In the genomic region with DNA sequence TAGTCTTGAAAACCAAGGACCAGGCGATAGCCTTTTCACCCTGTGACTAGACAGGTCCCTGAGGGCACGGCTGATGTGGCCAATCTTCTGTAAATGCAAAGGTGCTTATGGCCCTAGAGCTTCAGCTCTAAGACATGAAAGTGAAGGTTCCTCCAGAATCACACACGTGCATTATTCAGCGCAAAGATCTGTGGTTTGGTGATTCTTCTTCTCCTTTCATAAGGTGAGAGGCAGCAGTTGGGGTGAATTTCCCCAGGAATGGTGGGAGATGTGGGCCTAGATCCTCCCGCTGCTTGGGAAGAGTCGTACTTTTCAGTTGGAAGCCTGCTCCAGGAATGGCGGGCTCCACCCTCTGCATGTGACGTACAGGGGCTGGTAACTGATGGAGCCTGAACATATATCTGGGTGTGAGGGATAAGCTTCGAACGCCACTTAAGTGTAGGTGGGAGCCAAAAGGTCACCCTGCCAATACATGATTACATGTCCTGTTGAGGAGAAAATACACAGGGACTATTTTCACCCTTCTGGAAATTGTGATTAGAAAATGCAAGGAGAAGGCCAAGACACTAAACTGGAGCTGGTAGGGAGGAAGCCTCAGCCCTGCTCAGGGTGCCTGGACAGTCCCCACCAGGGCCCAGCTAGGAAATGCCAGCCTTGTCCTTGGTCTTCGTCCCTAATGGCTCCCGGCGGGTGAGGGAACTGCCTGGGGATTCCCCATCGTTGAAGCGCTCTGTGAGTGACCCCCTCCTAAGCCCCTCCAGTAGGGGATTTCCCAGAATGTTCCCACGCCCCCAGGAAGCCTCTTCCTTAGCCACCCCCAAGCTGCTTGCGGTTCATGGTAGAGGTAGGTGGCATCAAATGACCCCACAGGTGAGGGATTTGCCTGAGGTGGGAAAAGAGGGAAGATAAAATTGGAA, we compare ENCODE assay signal across 10 cellular contexts. TPM values are rescaled to one million over a fixed set of nuclear protein-coding genes. Genes with fewer than 3 reads are reported as not detected.
A peak's percentile ranks its signal among the peaks of the same experiment; 100 is the strongest.
DNase-seq lines count a peak whose midpoint lies in the region; ATAC-seq and FAIRE-seq lines count a peak whose summit lies in the region.
"Had no signal": no experiment of that assay in that cellular context is flagged by ENCODE, and none has a peak within 500 bp of the region (broad histone marks: within the 10 kb centered on the region; RNA-seq: fewer than 3 reads in every experiment).

No MANE protein-coding gene starts in this region.

- H3K4me1 Mint-ChIP-seq in activated CD8-positive, alpha-beta memory T cell treated with anti-CD3 and anti-CD28 coated beads, Interleukin-2, amount 10 ng/mL, durations not matched to agents 7 days and 5 days = peaks cover 81% of the 10 kb centered on the region
- peaks cover 64% of the 10 kb centered on the region for H3K4me1 Mint-ChIP-seq in activated T-helper 2 cell treated with anti-CD3 and anti-CD28 coated beads, Interferon-gamma antibody, Interleukin-2, Interleukin-4, amounts not matched to agents 10 μg/mL and 5 μg/mL and 100 μg/mL, durations not matched to agents 14 hours and 24 hours and 36 hours (ENCODE audit: low read depth)
- H3K4me1 Mint-ChIP-seq in stimulated activated naive CD8-positive, alpha-beta T cell treated with anti-CD3 and anti-CD28 coated beads, Interleukin-15, Interleukin-2, amounts not matched to agents 100 ng/mL and 50 ng/mL, for 24 hours (ENCODE audit: low read depth) = peaks cover 88% of the 10 kb centered on the region

- DNase-seq in activated CD8-positive, alpha-beta memory T cell treated with anti-CD3 and anti-CD28 coated beads, Interleukin-2, amount 10 ng/mL, durations not matched to agents 7 days and 5 days = no peak
- DNase-seq in activated CD8-positive, alpha-beta memory T cell treated with anti-CD3 and anti-CD28 coated beads, Interleukin-2, amount 50 U/mL, for 48 hours = no peak
- DNase-seq in activated T-helper 2 cell treated with anti-CD3 and anti-CD28 coated beads, Interferon-gamma antibody, Interleukin-2, Interleukin-4, amounts not matched to agents 10 μg/mL and 5 μg/mL and 100 μg/mL, durations not matched to agents 14 hours and 24 hours and 36 hours (ENCODE audit: low spot score) = no peak
- DNase-seq in NCI-H446 (lab: John Stamatoyannopoulos, UW) (no peak), HTR-8/SVneo (ENCODE audit: insufficient read length, low spot score) (no peak), foreskin melanocyte (no peak)

- peaks cover 39% of the 10 kb centered on the region for H3K36me3 Mint-ChIP-seq in activated CD8-positive, alpha-beta memory T cell treated with anti-CD3 and anti-CD28 coated beads, Interleukin-2, amount 10 ng/mL, durations not matched to agents 7 days and 5 days
- peaks cover 61% of the 10 kb centered on the region for H3K36me3 Mint-ChIP-seq in activated T-helper 2 cell treated with anti-CD3 and anti-CD28 coated beads, Interferon-gamma antibody, Interleukin-2, Interleukin-4, amounts not matched to agents 10 μg/mL and 5 μg/mL and 100 μg/mL, durations not matched to agents 14 hours and 24 hours and 36 hours (ENCODE audit: low read depth)
- H3K36me3 Mint-ChIP-seq in stimulated activated naive CD8-positive, alpha-beta T cell treated with anti-CD3 and anti-CD28 coated beads, Interleukin-15, Interleukin-2, amounts not matched to agents 100 ng/mL and 50 ng/mL, for 24 hours (ENCODE audit: low read depth) = peaks cover 56% of the 10 kb centered on the region

- CTCF ChIA-PET in activated CD8-positive, alpha-beta memory T cell treated with anti-CD3 and anti-CD28 coated beads, Interleukin-2, amount 10 ng/mL, durations not matched to agents 7 days and 5 days (lab: Charles Lee) = interaction anchor here (0.7 to 8.1 kb wide), 12 partner anchors 10 to 238 kb away, joined by 3 to 143 read pairs (median 5); a partner anchor contains a TSS

- H3K27ac Mint-ChIP-seq in activated CD8-positive, alpha-beta memory T cell treated with anti-CD3 and anti-CD28 coated beads, Interleukin-2, amount 10 ng/mL, durations not matched to agents 7 days and 5 days = peak overlapping the region; percentile 99
- peak overlapping the region; percentile 85 for H3K27ac Mint-ChIP-seq in activated T-helper 2 cell treated with anti-CD3 and anti-CD28 coated beads, Interferon-gamma antibody, Interleukin-2, Interleukin-4, amounts not matched to agents 10 μg/mL and 5 μg/mL and 100 μg/mL, durations not matched to agents 14 hours and 24 hours and 36 hours
- peak overlapping the region; percentile 96 for H3K27ac Mint-ChIP-seq in stimulated activated naive CD8-positive, alpha-beta T cell treated with anti-CD3 and anti-CD28 coated beads, Interleukin-15, Interleukin-2, amounts not matched to agents 100 ng/mL and 50 ng/mL, for 24 hours

- peak overlapping the region; percentile 29 for H3K4me3 Mint-ChIP-seq in activated CD8-positive, alpha-beta memory T cell treated with anti-CD3 and anti-CD28 coated beads, Interleukin-2, amount 10 ng/mL, durations not matched to agents 7 days and 5 days
- peak overlapping the region; percentile 62 for H3K4me3 Mint-ChIP-seq in activated T-helper 2 cell treated with anti-CD3 and anti-CD28 coated beads, Interferon-gamma antibody, Interleukin-2, Interleukin-4, amounts not matched to agents 10 μg/mL and 5 μg/mL and 100 μg/mL, durations not matched to agents 14 hours and 24 hours and 36 hours (ENCODE audit: low read depth)
- peak overlapping the region; percentile 67 for H3K4me3 Mint-ChIP-seq in stimulated activated naive CD8-positive, alpha-beta T cell treated with anti-CD3 and anti-CD28 coated beads, Interleukin-15, Interleukin-2, amounts not matched to agents 100 ng/mL and 50 ng/mL, for 24 hours

- no peaks in the 10 kb centered on the region for H3K9me3 Mint-ChIP-seq in activated CD8-positive, alpha-beta memory T cell treated with anti-CD3 and anti-CD28 coated beads, Interleukin-2, amount 10 ng/mL, durations not matched to agents 7 days and 5 days (ENCODE audit: low read depth)
- no peaks in the 10 kb centered on the region for H3K9me3 Mint-ChIP-seq in activated T-helper 2 cell treated with anti-CD3 and anti-CD28 coated beads, Interferon-gamma antibody, Interleukin-2, Interleukin-4, amounts not matched to agents 10 μg/mL and 5 μg/mL and 100 μg/mL, durations not matched to agents 14 hours and 24 hours and 36 hours
- no peaks in the 10 kb centered on the region for H3K9me3 Mint-ChIP-seq in stimulated activated naive CD8-positive, alpha-beta T cell treated with anti-CD3 and anti-CD28 coated beads, Interleukin-15, Interleukin-2, amounts not matched to agents 100 ng/mL and 50 ng/mL, for 24 hours

- intact Hi-C loops in activated T-helper 2 cell treated with anti-CD3 and anti-CD28 coated beads, Interferon-gamma antibody, Interleukin-2, Interleukin-4, amounts not matched to agents 10 μg/mL and 5 μg/mL and 100 μg/mL, durations not matched to agents 14 hours and 24 hours and 36 hours (cut with micrococcal nuclease) = loop anchor here (1.0 to 5.0 kb wide), 2 partner anchors 18 to 293 kb away; a partner anchor contains a TSS

- FAIRE-seq in HTR-8/SVneo (lab: Jason Lieb, UNC) = no peak
- FAIRE-seq: endothelial cell of umbilical vein had no signal

- H3K27me3 Mint-ChIP-seq in activated CD8-positive, alpha-beta memory T cell treated with anti-CD3 and anti-CD28 coated beads, Interleukin-2, amount 10 ng/mL, durations not matched to agents 7 days and 5 days = no peaks in the 10 kb centered on the region
- H3K27me3 Mint-ChIP-seq in activated T-helper 2 cell treated with anti-CD3 and anti-CD28 coated beads, Interferon-gamma antibody, Interleukin-2, Interleukin-4, amounts not matched to agents 10 μg/mL and 5 μg/mL and 100 μg/mL, durations not matched to agents 14 hours and 24 hours and 36 hours (ENCODE audit: low read depth) = no peaks in the 10 kb centered on the region
- no peaks in the 10 kb centered on the region for H3K27me3 Mint-ChIP-seq in stimulated activated naive CD8-positive, alpha-beta T cell treated with anti-CD3 and anti-CD28 coated beads, Interleukin-15, Interleukin-2, amounts not matched to agents 100 ng/mL and 50 ng/mL, for 24 hours

- ATAC-seq in activated CD8-positive, alpha-beta memory T cell treated with anti-CD3 and anti-CD28 coated beads, Interleukin-2, amount 10 ng/mL, durations not matched to agents 7 days and 5 days = no peak
- ATAC-seq in HG03108 (IDR thresholded peaks at IDR 0.05; ENCODE audit: unreplicated experiment) = peak; percentile 45
- ATAC-seq: SK-N-SH treated with all-trans-retinoic acid at 6 μM for 48 hours had no signal

RNA-seq across cellular contexts. Expression of a gene that starts 17.6 kb away (rescaled TPM):
- total RNA-seq in activated CD8-positive, alpha-beta memory T cell treated with anti-CD3 and anti-CD28 coated beads, Interleukin-2, amount 10 ng/mL, durations not matched to agents 7 days and 5 days = 10 to 100 TPM; 74.6 to 81.3 TPM
- 152 and 154 TPM in 2 replicates for total RNA-seq in activated T-helper 2 cell treated with anti-CD3 and anti-CD28 coated beads, Interferon-gamma antibody, Interleukin-2, Interleukin-4, amounts not matched to agents 10 μg/mL and 5 μg/mL and 100 μg/mL, durations not matched to agents 14 hours and 24 hours and 36 hours
- total RNA-seq: endothelial cell of umbilical vein had no signal

RNA-seq across cellular contexts. Expression of a gene that starts 38.6 kb away (rescaled TPM):
- total RNA-seq in activated CD8-positive, alpha-beta memory T cell treated with anti-CD3 and anti-CD28 coated beads, Interleukin-2, amount 10 ng/mL, durations not matched to agents 7 days and 5 days = 1 to 10 TPM; 2.1 to 5.8 TPM
- 3.2 and 5.9 TPM in 2 replicates for total RNA-seq in activated T-helper 2 cell treated with anti-CD3 and anti-CD28 coated beads, Interferon-gamma antibody, Interleukin-2, Interleukin-4, amounts not matched to agents 10 μg/mL and 5 μg/mL and 100 μg/mL, durations not matched to agents 14 hours and 24 hours and 36 hours
